In genomic region chr9:133335924-133336811, GRCh38 we compare ENCODE assay signal across 8 cellular contexts. TPM values are rescaled to one million over a fixed set of nuclear protein-coding genes. Genes with fewer than 3 reads are reported as not detected.
A peak's percentile ranks its signal among the peaks of the same experiment; 100 is the strongest.
DNase-seq lines count a peak whose midpoint lies in the region; ATAC-seq and TF ChIP-seq lines count a peak whose summit lies in the region.

TSS of gene SURF6 (minus strand) at chr9:133336188. CDS start at chr9:133336132, 56 bp downstream.

- peaks cover 63% of the 10 kb centered on the region for H3K4me1 Mint-ChIP-seq in activated naive CD4-positive, alpha-beta T cell treated with anti-CD3 and anti-CD28 coated beads, Interleukin-2, amount 10 ng/mL, durations not matched to agents 7 days and 5 days

- TF ChIP-seq POLR2A in gastroesophageal sphincter (IDR thresholded peaks at IDR 0.05), result peak; percentile 33 to 38

- peaks cover 27% of the 10 kb centered on the region for H3K79me2 ChIP-seq in SK-N-SH (ENCODE audit: insufficient read depth)

- H3K9me2 ChIP-seq in SK-N-SH, result no peaks in the 10 kb centered on the region

- H3K4me3 ChIP-seq in SK-N-SH (ENCODE audit: low read depth in 2 of 2, low read length in 1 of 2) (peak within 1 kb of the TSS; percentile 70 to 100), gastroesophageal sphincter (peak within 1 kb of the TSS; percentile 59 to 66)

- peak within 1 kb of the TSS; percentile 96 for H3K4me3 Mint-ChIP-seq in activated naive CD4-positive, alpha-beta T cell treated with anti-CD3 and anti-CD28 coated beads, Interleukin-2, amount 10 ng/mL, durations not matched to agents 7 days and 5 days

- H3K27me3 ChIP-seq in SK-N-SH (ENCODE audit: insufficient read depth), result no peaks in the 10 kb centered on the region
- no peaks in the 10 kb centered on the region for H3K27me3 ChIP-seq in gastroesophageal sphincter

- H4K20me1 ChIP-seq in SK-N-SH (ENCODE audit: insufficient read depth), result 0 out of 2 replicates have a peak, but pooled peaks cover 8% of the 10 kb centered on the region

- peak within 1 kb of the TSS; percentile 89 for H3K4me2 ChIP-seq in SK-N-SH

- CTCF ChIA-PET in GM10248 (lab: Yijun Ruan, JAX) (no interaction called here), SK-N-SH (lab: Yijun Ruan, JAX) (interaction anchor here (0.9 to 4.8 kb wide), 2 partner anchors 149 to 157 kb away, joined by 3 to 33 read pairs; no protein-coding TSS in a partner anchor)
- CTCF ChIA-PET in activated naive CD4-positive, alpha-beta T cell treated with anti-CD3 and anti-CD28 coated beads, Interleukin-2, amount 10 ng/mL, durations not matched to agents 7 days and 5 days (lab: Charles Lee), result interaction anchor here (1.4 to 3.5 kb wide), 2 partner anchors 97 to 150 kb away, joined by 3 to 12 read pairs; no protein-coding TSS in a partner anchor

- TF ChIP-seq CTCF in GM10248 (IDR thresholded peaks at IDR 0.05; ENCODE audit: control extremely low read depth, extremely low read depth, low read depth, missing control alignments), result no peak
- TF ChIP-seq CTCF in SK-N-SH (IDR thresholded peaks at IDR 0.05), result no peak
- no peak for TF ChIP-seq CTCF in gastroesophageal sphincter (IDR thresholded peaks at IDR 0.05)

- H3K9me3 Mint-ChIP-seq in activated naive CD4-positive, alpha-beta T cell treated with anti-CD3 and anti-CD28 coated beads, Interleukin-2, amount 10 ng/mL, durations not matched to agents 7 days and 5 days, result no peaks in the 10 kb centered on the region

- peaks cover 51% of the 10 kb centered on the region for H3K36me3 Mint-ChIP-seq in activated naive CD4-positive, alpha-beta T cell treated with anti-CD3 and anti-CD28 coated beads, Interleukin-2, amount 10 ng/mL, durations not matched to agents 7 days and 5 days

- H3K4me1 ChIP-seq in SK-N-SH (ENCODE audit: control insufficient read depth in 1 of 2, insufficient read depth in 2 of 2, low read depth in 1 of 2, low read length in 1 of 2), result peaks cover 8 to 15% of the 10 kb centered on the region in 2 experiments; a peak in 1 of 4 replicates
- H3K4me1 ChIP-seq in gastroesophageal sphincter, result peaks cover 4 to 37% (median 20%) of the 10 kb centered on the region in 3 donors

- TF ChIP-seq EP300 in SK-N-SH (IDR thresholded peaks at IDR 0.05; ENCODE audit: borderline replicate concordance in 1 of 2, low read depth in 1 of 2, low read length in 1 of 2) (no peak), gastroesophageal sphincter (IDR thresholded peaks at IDR 0.05) (no peak)

- H3F3A ChIP-seq in SK-N-SH (replicated peaks; ENCODE audit: insufficient read depth), result peaks cover 7% of the 10 kb centered on the region

- H3K9me3 ChIP-seq in SK-N-SH (no peaks in the 10 kb centered on the region), gastroesophageal sphincter (no peaks in the 10 kb centered on the region)

- H3K27me3 Mint-ChIP-seq in activated naive CD4-positive, alpha-beta T cell treated with anti-CD3 and anti-CD28 coated beads, Interleukin-2, amount 10 ng/mL, durations not matched to agents 7 days and 5 days, result no peaks in the 10 kb centered on the region

- POLR2A ChIA-PET in GM10248 (lab: Yijun Ruan, JAX) (interaction anchor here (0.6 kb wide), 1 partner anchor 36 kb away, joined by 4 read pairs; no protein-coding TSS in a partner anchor), SK-N-SH (lab: Yijun Ruan, JAX) (interaction anchor here (0.6 to 3.8 kb wide), 2 partner anchors 12 to 628 kb away, joined by 5 to 16 read pairs; partner anchors contain the start of genes MED22 and RPL7A)

- DNase-seq in GM10248 (ENCODE audit: extremely low spot score), result peak; percentile 93
- peak; percentile 86 for DNase-seq in NCI-H1092 treated with DMSO at 0.1 percent for 48 hours (lab: John Stamatoyannopoulos, UW)
- peak; percentile 96 for DNase-seq in SK-N-SH
- DNase-seq in activated naive CD4-positive, alpha-beta T cell treated with anti-CD3 and anti-CD28 coated beads, Interleukin-2, amount 10 ng/mL, durations not matched to agents 7 days and 5 days, result peak; percentile 94
- DNase-seq in non-pigmented ciliary epithelial cell (ENCODE audit: low read depth), result peak; percentile 46
- peak in 48 of 49 donors; percentile 51 to 95 (median 81) for DNase-seq in substantia nigra (lab: John Stamatoyannopoulos, UW)

- H3K36me3 ChIP-seq in SK-N-SH (replicated peaks in 1 of 2; ENCODE audit: control insufficient read depth in 1 of 2, insufficient read depth in 2 of 2, low read length in 1 of 2) (peaks cover 32 to 58% of the 10 kb centered on the region in 2 experiments), gastroesophageal sphincter (peaks cover 0 to 65% of the 10 kb centered on the region in 2 donors)

- peak within 1 kb of the TSS; percentile 85 for H3K9ac ChIP-seq in SK-N-SH

- ATAC-seq in HG02623 (IDR thresholded peaks at IDR 0.05; ENCODE audit: unreplicated experiment), result peak; percentile 85
- ATAC-seq in gastroesophageal sphincter, result peak; percentile 94

- H2AFZ ChIP-seq in SK-N-SH (ENCODE audit: low read depth), result peak within 1 kb of the TSS; percentile 93

- peak within 1 kb of the TSS; percentile 67 to 76 for H3K27ac ChIP-seq in SK-N-SH (ENCODE audit: low read depth in 2 of 2, low read length in 1 of 2)
- peak within 1 kb of the TSS in 3 of 4 donors; percentile 78 to 80 (median 79) for H3K27ac ChIP-seq in gastroesophageal sphincter
- H3K27ac ChIP-seq in substantia nigra (ENCODE audit: low read depth, low read length, poor library complexity, severe bottlenecking), result peak within 1 kb of the TSS; percentile 67

- 14% methylated on average over 22 of the region's 70 CpGs for WGBS in SK-N-SH (ENCODE audit: low lambda C conversion rate)
- 7% methylated on average over 13 of the region's 70 CpGs; no CpG with 5 or more reads in 1 of the 2 donors for WGBS in gastroesophageal sphincter (ENCODE audit: low coverage in 1 of 2), 2 donors

- H3K27ac Mint-ChIP-seq in activated naive CD4-positive, alpha-beta T cell treated with anti-CD3 and anti-CD28 coated beads, Interleukin-2, amount 10 ng/mL, durations not matched to agents 7 days and 5 days, result peak within 1 kb of the TSS; percentile 96

- no peak for TF ChIP-seq RAD21 in SK-N-SH (IDR thresholded peaks at IDR 0.05; ENCODE audit: low read length)

TF ChIP-seq in SK-N-SH, 30 proteins besides CTCF, POLR2A, EP300 and RAD21 (continues in another document):
- no peak for TF ChIP-seq RFX5 (IDR thresholded peaks at IDR 0.05; ENCODE audit: low read length)
- TF ChIP-seq FOXJ3 (CRISPR knock-in tag; IDR thresholded peaks at IDR 0.05), result peak; percentile 55; the same call in 1 of the 2 replicates
- TF ChIP-seq SIN3A (IDR thresholded peaks at IDR 0.05; ENCODE audit: borderline replicate concordance, low read depth, low read length), result peak; percentile 94
- peak; percentile 62 for TF ChIP-seq PBX3 (IDR thresholded peaks at IDR 0.05)
- peak; percentile 83; the same call in 1 of the 2 replicates for TF ChIP-seq TAF1 (IDR thresholded peaks at IDR 0.05; ENCODE audit: borderline replicate concordance, low read depth, low read length)
- no peak for TF ChIP-seq RXRA (IDR thresholded peaks at IDR 0.05; ENCODE audit: borderline replicate concordance, low read depth)
- no peak; the same call in 1 of the 2 replicates for TF ChIP-seq TCF12 (IDR thresholded peaks at IDR 0.05)
- peak; percentile 88 for TF ChIP-seq POLR2AphosphoS5 (IDR thresholded peaks at IDR 0.05; ENCODE audit: low read depth, low read length)
- peak; percentile 72; the same call in 1 of the 2 replicates for TF ChIP-seq REST (IDR thresholded peaks at IDR 0.05; ENCODE audit: low read depth, low read length)
- TF ChIP-seq MAX (IDR thresholded peaks at IDR 0.05; ENCODE audit: low read depth), result peak; percentile 96

RNA-seq across cellular contexts. Expression of gene SURF6, which starts in this region (rescaled TPM):
- polyA plus RNA-seq in SK-N-SH (2012; rRNA removed), result 42.1 and 44.5 TPM in 2 replicates
- 27.6 and 38.9 TPM in 2 replicates for polyA plus RNA-seq in SK-N-SH (2012; cell fraction: cytosol; rRNA removed)
- 65.1 and 79.4 TPM in 2 replicates for polyA plus RNA-seq in SK-N-SH (2012; cell fraction: nucleus; rRNA removed)
- 10 to 100 TPM; 22.5 to 36.3 (median 25.8) TPM for total RNA-seq in gastroesophageal sphincter

Comparison
In these comparisons a context has a peak if more than half of its experiments do, and no peak if none do; other contexts are left out.
1. Peak in every context shown above with its lines: DNase-seq, ATAC-seq, H3K4me3 ChIP-seq and H3K27ac ChIP-seq.
2. DNase-seq: peak in every context shown above with its lines; median percentile 96 in SK-N-SH; 94 in activated naive CD4-positive, alpha-beta T cell treated with anti-CD3 and anti-CD28 coated beads, Interleukin-2, amount 10 ng/mL, durations not matched to agents 7 days and 5 days; 93 in GM10248; 86 in NCI-H1092 treated with DMSO at 0.1 percent for 48 hours; 81 in substantia nigra; 46 in non-pigmented ciliary epithelial cell.